In the genomic region with DNA sequence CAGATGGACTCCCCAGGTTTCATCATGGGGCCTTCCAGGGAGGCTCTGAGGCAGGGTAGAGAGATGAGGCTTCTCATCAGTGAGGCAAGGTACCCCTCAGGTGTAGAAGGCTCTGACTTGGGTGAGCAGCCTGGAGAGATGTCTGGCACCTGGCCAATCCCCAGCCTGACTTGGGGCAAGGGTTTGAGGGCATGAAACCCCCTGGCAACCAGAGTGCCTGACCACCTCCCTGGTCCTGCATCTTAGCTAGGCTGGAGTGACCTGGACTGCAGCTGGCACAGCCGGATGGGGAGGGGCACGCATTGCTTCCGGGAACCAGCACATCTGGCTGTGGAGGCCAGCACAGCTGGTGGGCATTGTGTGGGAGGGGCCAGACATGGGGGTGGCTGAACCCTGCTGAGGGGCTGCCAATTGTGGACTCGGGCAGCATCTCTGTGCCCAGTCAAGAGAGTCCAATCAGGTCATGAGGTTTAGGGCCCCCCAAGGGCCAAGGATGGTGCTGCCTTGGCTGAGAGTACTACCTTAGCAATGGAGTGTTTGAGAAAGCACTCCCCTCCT, we compare ENCODE assay signal across 8 cellular contexts. TPM values are rescaled to one million over a fixed set of nuclear protein-coding genes. Genes with fewer than 3 reads are reported as not detected.
A peak's percentile ranks its signal among the peaks of the same experiment; 100 is the strongest.
DNase-seq lines count a peak whose midpoint lies in the region; ATAC-seq lines count a peak whose summit lies in the region.

No MANE protein-coding gene starts in this region.

- ATAC-seq in Right ventricle myocardium superior (ENCODE audit: poor library complexity), result no peak
- no peak for ATAC-seq in HG03039 (IDR thresholded peaks at IDR 0.05; ENCODE audit: unreplicated experiment)
- no peak for ATAC-seq in HG03196 (IDR thresholded peaks at IDR 0.05; ENCODE audit: unreplicated experiment)
- ATAC-seq in GM19395 (IDR thresholded peaks at IDR 0.05; ENCODE audit: unreplicated experiment), result no peak

- peak overlapping the region; percentile 74 for H3K4me3 ChIP-seq in SK-N-MC

- no peaks in the 10 kb centered on the region for H3K36me3 ChIP-seq in SK-N-MC (ENCODE audit: insufficient read depth, low read length)

- H3K27ac ChIP-seq in SK-N-MC, result no peak overlapping the region

- no peak overlapping the region for H3K9ac ChIP-seq in SK-N-MC (ENCODE audit: insufficient read length)

- no peaks in the 10 kb centered on the region for H3K9me3 ChIP-seq in SK-N-MC (ENCODE audit: low read depth, low read length)

- intact Hi-C loops in Right ventricle myocardium superior (cut with DNase I), result loop anchor here (5.0 kb wide), 1 partner anchor 628 kb away; no protein-coding TSS in a partner anchor

- DNase-seq in ELF-1 (ENCODE audit: low read depth, low spot score) (peak; percentile 32), SK-N-MC (ENCODE audit: low read depth, low spot score) (no peak), Right ventricle myocardium superior (peak; percentile 62), putamen (ENCODE audit: low spot score) (peak; percentile 35), GOT3 (lab: John Stamatoyannopoulos, UW) (no peak)

RNA-seq across cellular contexts. Expression of a gene that starts 1.9 kb away (rescaled TPM):
- 82.3 TPM for total RNA-seq in Right ventricle myocardium superior

RNA-seq across cellular contexts. Expression of a gene that starts 29.9 kb away (rescaled TPM):
- 0.11 TPM for total RNA-seq in Right ventricle myocardium superior

RNA-seq across cellular contexts. Expression of a gene that starts 47.2 kb away (rescaled TPM):
- total RNA-seq in Right ventricle myocardium superior, result 486 TPM

RNA-seq across cellular contexts. Expression of a gene that starts 54.9 kb away (rescaled TPM):
- total RNA-seq in Right ventricle myocardium superior, result 21.6 TPM

Comparison
In these comparisons a context has a peak if more than half of its experiments do, and no peak if none do; other contexts are left out.
1. DNase-seq: peak in ELF-1 (single experiment), Right ventricle myocardium superior (single experiment) and putamen (single experiment); none in SK-N-MC (single experiment) and GOT3 (single experiment).